ENCODE assay signal across 28 cellular contexts in genomic region chr6:40831381-40831780, GRCh38.
"Had no signal": no experiment of that assay in that cellular context is flagged by ENCODE, and none has a peak within 500 bp of the region (broad histone marks: within the 10 kb centered on the region; RNA-seq: fewer than 3 reads in every experiment).

No MANE protein-coding gene starts in this region.

- H3K4me1 ChIP-seq: colonic mucosa, foreskin keratinocyte, gastroesophageal sphincter, heart left ventricle, heart right ventricle had no signal

- ATAC-seq: effector memory CD8-positive, alpha-beta T cell; esophagus mucosa; foreskin keratinocyte; gastrocnemius medialis; gastroesophageal sphincter; heart left ventricle; heart right ventricle had no signal

- H3K27ac ChIP-seq: colonic mucosa, coronary artery, dorsolateral prefrontal cortex, epithelial cell of prostate, esophagus muscularis mucosa, esophagus squamous epithelium, foreskin keratinocyte, gastrocnemius medialis, gastroesophageal sphincter, heart left ventricle, heart right ventricle had no signal

- H3K27ac Mint-ChIP-seq: dendritic cell treated with granulocyte-macrophage colony-stimulating factor and Interleukin-4, amounts not matched to agents 40 ng/mL and 50 ng/mL, for 4 days; effector memory CD8-positive, alpha-beta T cell; endodermal cell had no signal

- H3K36me3 ChIP-seq: colonic mucosa, esophagus muscularis mucosa, esophagus squamous epithelium, gastrocnemius medialis, gastroesophageal sphincter, heart left ventricle, heart right ventricle had no signal

- H3K4me3 Mint-ChIP-seq: dendritic cell treated with granulocyte-macrophage colony-stimulating factor and Interleukin-4, amounts not matched to agents 40 ng/mL and 50 ng/mL, for 4 days; effector memory CD8-positive, alpha-beta T cell; endodermal cell had no signal

- FAIRE-seq: colon, endometrium, endothelial cell of umbilical vein, frontal cortex had no signal

- DNase-seq: colonic mucosa; cortex of kidney; dermis blood vessel endothelial cell; dorsolateral prefrontal cortex; effector CD4-positive, alpha-beta T cell; effector CD8-positive, alpha-beta T cell; effector memory CD4-positive, alpha-beta T cell; effector memory CD8-positive, alpha-beta T cell; endodermal cell; erythroblast; esophagus squamous epithelium; foreskin keratinocyte; foreskin melanocyte; gastrocnemius medialis; glutamatergic neuron; head of caudate nucleus; heart left ventricle; heart right ventricle had no signal

- H3K9me3 Mint-ChIP-seq: dendritic cell treated with granulocyte-macrophage colony-stimulating factor and Interleukin-4, amounts not matched to agents 40 ng/mL and 50 ng/mL, for 4 days; effector memory CD8-positive, alpha-beta T cell; endodermal cell had no signal

- H3K4me3 ChIP-seq: colonic mucosa, coronary artery, dorsolateral prefrontal cortex, esophagus muscularis mucosa, esophagus squamous epithelium, gastrocnemius medialis, gastroesophageal sphincter, heart left ventricle, heart right ventricle had no signal

- H3K27me3 ChIP-seq: colonic mucosa, esophagus muscularis mucosa, esophagus squamous epithelium, gastrocnemius medialis had no signal

- H3K9me3 ChIP-seq: colonic mucosa, esophagus muscularis mucosa, esophagus squamous epithelium, gastrocnemius medialis, gastroesophageal sphincter, heart left ventricle, heart right ventricle had no signal
